In the genomic region with DNA sequence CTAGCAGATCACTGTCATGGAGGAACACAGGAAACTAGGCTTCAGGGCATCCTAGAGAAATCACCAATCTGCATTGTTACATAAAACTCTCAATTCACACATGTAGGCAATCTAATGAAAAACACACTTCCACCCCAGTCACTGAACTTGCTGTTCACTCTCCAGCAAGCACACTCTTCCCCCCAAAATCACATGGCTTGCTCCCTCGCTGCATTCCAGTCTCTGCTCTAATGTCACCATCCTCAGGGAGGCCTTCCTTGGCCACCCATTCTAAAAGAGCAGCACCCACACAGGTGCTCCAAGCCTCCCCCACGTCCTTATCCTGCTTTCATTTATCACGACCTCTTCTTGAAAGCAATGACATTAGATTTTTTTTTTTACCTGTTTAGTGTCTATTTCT, we compare ENCODE assay signal across 21 cellular contexts.
"Had no signal": no experiment of that assay in that cellular context is flagged by ENCODE, and none has a peak within 500 bp of the region (broad histone marks: within the 10 kb centered on the region; RNA-seq: fewer than 3 reads in every experiment).

No MANE protein-coding gene starts in this region.

- ATAC-seq: left lobe of liver; mucosa of descending colon; psoas muscle; right lobe of liver; stimulated activated memory B cell treated with anti-CD40 and anti-IgM and Interleukin-4, amounts not matched to agents 10 μg/mL and 1 μg/mL and 100 μg/mL, for 72 hours had no signal

- H3K36me3 ChIP-seq: colonic mucosa, uterus had no signal

- DNase-seq: colonic mucosa; dermis blood vessel endothelial cell; effector CD4-positive, alpha-beta T cell; endodermal cell; foreskin melanocyte; kidney glomerular epithelial cell; mammary epithelial cell; mucosa of descending colon; psoas muscle; retina; right lobe of liver; stimulated activated CD4-positive, alpha-beta T cell treated with anti-CD3 and anti-CD28 coated beads, Interleukin-4, amount 100 ng/mL, for 1 hour; stimulated activated CD8-positive, alpha-beta memory T cell treated with anti-CD3 and anti-CD28 coated beads, Interleukin-4, amount 100 ng/mL, for 48 hours; tibial artery; upper lobe of left lung; uterus had no signal

- H3K9me3 Mint-ChIP-seq: endodermal cell; nephron; stimulated activated memory B cell treated with anti-CD40 and anti-IgM and Interleukin-4, amounts not matched to agents 10 μg/mL and 1 μg/mL and 100 μg/mL, for 72 hours; stimulated activated naive CD8-positive, alpha-beta T cell treated with anti-CD3 and anti-CD28 coated beads, Interleukin-15, Interleukin-2, amounts not matched to agents 100 ng/mL and 50 ng/mL, for 24 hours had no signal

- H3K4me1 Mint-ChIP-seq: endodermal cell, nephron had no signal

- H3K9me3 ChIP-seq: colonic mucosa, mucosa of descending colon, psoas muscle, right lobe of liver, tibial artery, upper lobe of left lung, uterus had no signal

- H3K4me3 ChIP-seq: colonic mucosa, hepatocyte, mucosa of descending colon, psoas muscle, right lobe of liver, tibial artery, upper lobe of left lung, uterus had no signal

- H3K27ac Mint-ChIP-seq: endodermal cell; nephron; stimulated activated memory B cell treated with anti-CD40 and anti-IgM and Interleukin-4, amounts not matched to agents 10 μg/mL and 1 μg/mL and 100 μg/mL, for 72 hours; stimulated activated naive CD8-positive, alpha-beta T cell treated with anti-CD3 and anti-CD28 coated beads, Interleukin-15, Interleukin-2, amounts not matched to agents 100 ng/mL and 50 ng/mL, for 24 hours had no signal

- H3K27me3 ChIP-seq: colonic mucosa, hepatocyte, right lobe of liver, tibial artery, upper lobe of left lung, uterus had no signal

- H3K4me1 ChIP-seq: colonic mucosa, psoas muscle, right lobe of liver had no signal

- H3K4me3 Mint-ChIP-seq: endodermal cell; nephron; stimulated activated memory B cell treated with anti-CD40 and anti-IgM and Interleukin-4, amounts not matched to agents 10 μg/mL and 1 μg/mL and 100 μg/mL, for 72 hours; stimulated activated naive CD8-positive, alpha-beta T cell treated with anti-CD3 and anti-CD28 coated beads, Interleukin-15, Interleukin-2, amounts not matched to agents 100 ng/mL and 50 ng/mL, for 24 hours had no signal

- H3K27me3 Mint-ChIP-seq: stimulated activated memory B cell treated with anti-CD40 and anti-IgM and Interleukin-4, amounts not matched to agents 10 μg/mL and 1 μg/mL and 100 μg/mL, for 72 hours; stimulated activated naive CD8-positive, alpha-beta T cell treated with anti-CD3 and anti-CD28 coated beads, Interleukin-15, Interleukin-2, amounts not matched to agents 100 ng/mL and 50 ng/mL, for 24 hours had no signal
